ENCODE assay signal across 9 cellular contexts in the genomic region with DNA sequence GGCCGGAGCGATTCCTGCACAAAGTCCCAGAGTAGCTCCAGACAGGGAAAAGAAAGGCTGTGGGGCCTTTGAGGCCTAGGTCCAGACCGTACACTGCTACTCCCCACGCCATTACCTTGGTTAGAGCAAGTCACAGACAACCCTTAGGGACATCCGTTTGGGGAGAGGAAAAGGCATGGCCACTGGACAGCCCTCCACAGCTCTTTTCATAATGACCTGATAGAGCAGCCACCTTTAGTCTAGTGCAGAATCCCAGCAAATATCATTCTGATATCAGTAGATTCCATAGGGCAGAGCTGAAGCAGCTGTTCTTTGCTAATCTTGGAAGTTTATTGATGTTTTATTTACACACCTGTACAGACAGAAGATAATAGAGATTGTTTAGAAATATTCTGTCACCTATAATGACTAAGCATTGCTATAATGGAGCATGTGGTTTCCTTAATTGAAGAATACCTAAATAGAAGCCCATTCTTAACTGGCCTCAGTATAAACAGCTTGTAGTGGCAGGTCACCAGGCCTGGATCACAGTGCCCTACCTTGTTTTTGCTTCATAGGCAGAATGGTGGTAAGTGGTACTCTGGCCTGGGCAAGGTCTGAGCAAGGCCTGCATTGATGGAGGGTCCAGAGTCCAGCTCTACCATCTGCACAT. TPM values are rescaled to one million over a fixed set of nuclear protein-coding genes. Genes with fewer than 3 reads are reported as not detected.
DNase-seq lines count a peak whose midpoint lies in the region; ATAC-seq and TF ChIP-seq lines count a peak whose summit lies in the region.
"Had no signal": no experiment of that assay in that cellular context is flagged by ENCODE, and none has a peak within 500 bp of the region (broad histone marks: within the 10 kb centered on the region; RNA-seq: fewer than 3 reads in every experiment).

No MANE protein-coding gene starts in this region.

- intact Hi-C loops in natural killer cell (cut with micrococcal nuclease) = loop anchor here (5.0 to 10.0 kb wide), 2 partner anchors 110 to 343 kb away; partner anchors contain the start of genes MYO1G and ZMIZ2

- H3K36me3 ChIP-seq in ACC112 (ENCODE audit: insufficient read depth, low read length) = 0 out of 2 replicates have a peak, but pooled peaks cover 6% of the 10 kb centered on the region
- H3K36me3 ChIP-seq in brain microvascular endothelial cell (replicated peaks) = no peaks in the 10 kb centered on the region
- no peaks in the 10 kb centered on the region for H3K36me3 ChIP-seq in Karpas-422 (ENCODE audit: insufficient read depth, low read length)

- peak; percentile 54 for DNase-seq in LoVo (ENCODE audit: low spot score)
- no peak for DNase-seq in brain microvascular endothelial cell
- no peak for DNase-seq in natural killer cell
- DNase-seq in Karpas-422 = no peak
- DNase-seq in MV-4-11 (lab: John Stamatoyannopoulos, UW) = no peak
- DNase-seq: NCI-H526 treated with DMSO at 0.1 percent for 48 hours had no signal

- ATAC-seq in natural killer cell = no peak
- no peak for ATAC-seq in HG03432 (IDR thresholded peaks at IDR 0.05; ENCODE audit: unreplicated experiment)
- ATAC-seq in GM18858 (IDR thresholded peaks at IDR 0.05; ENCODE audit: unreplicated experiment) = no peak

- TF ChIP-seq CTCF in brain microvascular endothelial cell (IDR thresholded peaks at IDR 0.05; ENCODE audit: low read depth, low read length, missing control alignments) = no peak
- no peak for TF ChIP-seq CTCF in natural killer cell (IDR thresholded peaks at IDR 0.05)

- no peaks in the 10 kb centered on the region for H3K9me3 Mint-ChIP-seq in natural killer cell

- H3K4me1 ChIP-seq in ACC112 (ENCODE audit: control insufficient read depth, insufficient read depth, low read length, unreplicated experiment) = peaks cover 48% of the 10 kb centered on the region
- H3K4me1 ChIP-seq in Karpas-422 (ENCODE audit: low read length) = peaks cover 22% of the 10 kb centered on the region

- H3K27ac ChIP-seq in ACC112 (ENCODE audit: low read depth, low read length) (peak overlapping the region; percentile 93), brain microvascular endothelial cell (peak overlapping the region; percentile 84), Karpas-422 (ENCODE audit: low read length) (no peak overlapping the region)

- no peak overlapping the region for H2AFZ ChIP-seq in ACC112 (ENCODE audit: low read length, unreplicated experiment)
- H2AFZ ChIP-seq in Karpas-422 (ENCODE audit: low read length) = no peak overlapping the region

- H3K36me3 Mint-ChIP-seq in natural killer cell = no peaks in the 10 kb centered on the region

- H3K9ac ChIP-seq in Karpas-422 (ENCODE audit: low read length) = no peak overlapping the region

- no peak overlapping the region for H3K4me2 ChIP-seq in Karpas-422 (ENCODE audit: low read depth, low read length, poor library complexity, severe bottlenecking)

- H3K27me3 ChIP-seq in ACC112 (ENCODE audit: insufficient read depth, low read length) (no peaks in the 10 kb centered on the region), brain microvascular endothelial cell (replicated peaks) (no peaks in the 10 kb centered on the region), Karpas-422 (ENCODE audit: low read length) (no peaks in the 10 kb centered on the region)

- H3K79me2 ChIP-seq in ACC112 (ENCODE audit: control insufficient read depth, insufficient read depth, low read length, unreplicated experiment) (peaks cover 3% of the 10 kb centered on the region), Karpas-422 (ENCODE audit: low read length) (peaks cover 36% of the 10 kb centered on the region)

- no peaks in the 10 kb centered on the region for H3K27me3 Mint-ChIP-seq in natural killer cell (ENCODE audit: low read depth in 2 of 2)

- in situ Hi-C loops in brain microvascular endothelial cell (cut with HindIII; ENCODE audit: low pct_ligation_motif_present, low sequenced_read_pairs) = no loop called here

- peak overlapping the region; percentile 72 to 94 for H3K27ac Mint-ChIP-seq in natural killer cell

- H3K9me2 ChIP-seq in Karpas-422 (replicated peaks; ENCODE audit: insufficient read depth, low read length) = no peaks in the 10 kb centered on the region

- H3K4me3 Mint-ChIP-seq in natural killer cell = peak overlapping the region; percentile 25

- H3K4me3 ChIP-seq in ACC112 (ENCODE audit: low read depth, low read length) (no peak overlapping the region), brain microvascular endothelial cell (ENCODE audit: low read depth, low read length) (no peak overlapping the region), Karpas-422 (ENCODE audit: low read length) (no peak overlapping the region)

- no peaks in the 10 kb centered on the region for H3K9me3 ChIP-seq in Karpas-422 (ENCODE audit: low read length)

- peaks cover 80 to 85% of the 10 kb centered on the region in 2 donors for H3K4me1 Mint-ChIP-seq in natural killer cell

- no peaks in the 10 kb centered on the region for H4K20me1 ChIP-seq in Karpas-422 (ENCODE audit: insufficient read depth, low read depth, low read length)

RNA-seq across cellular contexts. Expression of gene OGDH, which starts 27.9 kb away (rescaled TPM):
- 10 to 100 TPM; 69.2 to 86.7 (median 81.4) TPM for total RNA-seq in natural killer cell
- 24.9 and 34.9 TPM in 2 replicates for total RNA-seq in Karpas-422 (2014; rRNA removed; shearing (Covaris generic); ENCODE audit: low replicate concordance)

RNA-seq across cellular contexts. Expression of gene TMED4, which starts 52.3 kb away (rescaled TPM):
- 100 to 1,000 TPM in 1 of 3 donors, 10 to 100 TPM in 2; 93.1 to 101 (median 94.1) TPM for total RNA-seq in natural killer cell
- total RNA-seq in Karpas-422 (2014; rRNA removed; shearing (Covaris generic); ENCODE audit: low replicate concordance) = 62.0 and 66.2 TPM in 2 replicates
